Comparison of ENCODE assay signal across 8 cellular contexts in the genomic region with DNA sequence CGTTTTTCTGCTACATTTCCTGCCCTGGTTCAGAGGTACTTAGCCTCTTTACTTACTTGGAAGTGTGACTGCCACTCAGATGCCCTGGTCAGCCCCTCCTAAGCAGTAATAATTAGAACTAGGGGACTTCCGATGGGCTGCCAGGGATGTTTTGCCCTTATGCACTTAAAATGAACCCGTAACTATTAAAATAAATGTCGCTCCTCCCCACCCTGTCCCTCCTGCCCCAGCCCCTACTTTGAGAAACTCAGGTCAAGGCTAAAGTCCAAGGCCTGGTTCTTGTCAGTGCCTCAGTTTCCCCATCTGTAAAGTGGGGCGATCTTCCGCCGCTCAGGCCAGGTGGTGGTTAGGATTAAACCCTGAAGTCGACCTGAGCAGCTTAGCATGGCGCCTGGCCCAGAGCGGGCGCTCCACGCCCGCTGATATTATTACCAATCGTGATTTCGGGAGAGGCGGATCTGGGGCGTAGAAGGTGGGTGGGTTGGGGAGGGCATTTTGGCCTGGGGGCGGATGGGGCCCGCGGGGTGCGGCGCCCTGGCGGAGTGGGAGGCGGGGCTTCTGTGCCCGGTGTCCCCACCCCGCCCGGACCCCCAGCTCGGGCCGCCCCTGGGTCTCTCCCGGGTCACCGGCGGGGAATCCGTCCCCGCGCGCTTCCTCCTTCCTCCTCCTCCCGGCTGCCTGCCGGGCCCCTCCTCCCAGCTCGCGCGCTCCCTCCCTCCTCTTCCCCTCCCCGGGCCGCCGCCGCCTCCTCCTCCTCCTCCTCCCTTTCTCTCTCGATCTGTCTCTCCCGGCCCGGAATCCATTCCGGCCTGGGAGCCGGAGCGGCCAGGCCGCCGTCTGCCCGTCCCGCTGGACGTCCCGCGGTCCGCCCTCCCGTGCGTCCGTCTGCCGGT. TPM values are rescaled to one million over a fixed set of nuclear protein-coding genes. Genes with fewer than 3 reads are reported as not detected.
DNase-seq lines count a peak whose midpoint lies in the region; ATAC-seq and TF ChIP-seq lines count a peak whose summit lies in the region.

A gene (plus strand): TSS at position 802 of the 893 bp plus-strand sequence. CDS start 38,014 bp downstream, outside the sequence.

- no peaks in the 10 kb centered on the region for H3K27me3 ChIP-seq in mononuclear cell (ENCODE audit: insufficient read depth, low read length)

- no peak for ATAC-seq in GM18870 (IDR thresholded peaks at IDR 0.05; ENCODE audit: unreplicated experiment)

- H3K9me3 ChIP-seq in mononuclear cell (ENCODE audit: low read depth, low read length) = no peaks in the 10 kb centered on the region

- H3K4me1 ChIP-seq in mononuclear cell (ENCODE audit: insufficient read depth, low read length) = peaks cover 32% of the 10 kb centered on the region

- no peak for TF ChIP-seq CTCF in epithelial cell of proximal tubule (conservative IDR thresholded peaks at IDR 0.05; ENCODE audit: low read depth, low read length)

- DNase-seq in CD1c-positive myeloid dendritic cell (ENCODE audit: extremely low spot score) (peak; percentile 54), H4 (ENCODE audit: low spot score) (peak; percentile 45), NCI-H69 (lab: John Stamatoyannopoulos, UW) (peak; percentile 69), epithelial cell of proximal tubule (ENCODE audit: low read depth) (no peak)
- DNase-seq in activated CD8-positive, alpha-beta memory T cell treated with anti-CD3 and anti-CD28 coated beads, Interleukin-2, amount 50 U/mL, for 4 hours = peak; percentile 53
- DNase-seq in stimulated activated CD8-positive, alpha-beta memory T cell treated with anti-CD3 and anti-CD28 coated beads, Interleukin-4, amount 100 ng/mL, for 24 hours (ENCODE audit: low read depth) = peak; percentile 21

- H3K4me3 ChIP-seq in epithelial cell of proximal tubule (ENCODE audit: low read depth, low read length) (peak within 1 kb of the TSS; percentile 54), mononuclear cell (ENCODE audit: low read length) (peak within 1 kb of the TSS; percentile 36)

RNA-seq across cellular contexts. Expression of the gene that starts here (rescaled TPM):
- total RNA-seq in H4 (2014; rRNA removed; shearing (Covaris generic)) = 7.2 and 7.6 TPM in 2 replicates
- total RNA-seq in epithelial cell of proximal tubule = 32.5 and 37.8 TPM in 2 replicates
- total RNA-seq in mononuclear cell = 24.1 TPM
